ENCODE assay signal across 20 cellular contexts in genomic region chrX:40632199-40632598, GRCh38. TPM values are rescaled to one million over a fixed set of nuclear protein-coding genes. Genes with fewer than 3 reads are reported as not detected.
A peak's percentile ranks its signal among the peaks of the same experiment; 100 is the strongest.
DNase-seq lines count a peak whose midpoint lies in the region; ATAC-seq, FAIRE-seq and TF ChIP-seq lines count a peak whose summit lies in the region.
"Had no signal": no experiment of that assay in that cellular context is flagged by ENCODE, and none has a peak within 500 bp of the region (broad histone marks: within the 10 kb centered on the region; RNA-seq: fewer than 3 reads in every experiment).

No MANE protein-coding gene starts in this region.

- H3K9me3 ChIP-seq in suprapubic skin = no peaks in the 10 kb centered on the region
- H3K9me3 ChIP-seq: BLaER1 treated with 17β-estradiol and CSF1 and Interleukin-3, amounts not matched to agents 10 nM and 100 nM had no signal

- peaks cover 7% of the 10 kb centered on the region for H3K4me1 Mint-ChIP-seq in activated CD4-positive, alpha-beta T cell treated with anti-CD3 and anti-CD28 coated beads for 36 hours
- peaks cover 16% of the 10 kb centered on the region for H3K4me1 Mint-ChIP-seq in activated naive CD8-positive, alpha-beta T cell (ENCODE audit: low read depth)
- H3K4me1 Mint-ChIP-seq in stimulated activated effector memory CD8-positive, alpha-beta T cell treated with anti-CD3 and anti-CD28 coated beads, Interleukin-12 subunit alpha, Interleukin-12 subunit beta, amount 100 ng/mL, for 72 hours = peaks cover 9% of the 10 kb centered on the region

- 80% methylated on average over 4 of the region's 4 CpGs for WGBS in suprapubic skin

- peaks cover 23% of the 10 kb centered on the region for H3K36me3 Mint-ChIP-seq in activated CD4-positive, alpha-beta T cell treated with anti-CD3 and anti-CD28 coated beads for 36 hours (ENCODE audit: low read depth)
- H3K36me3 Mint-ChIP-seq in activated naive CD8-positive, alpha-beta T cell = no peaks in the 10 kb centered on the region
- peaks cover 100% of the 10 kb centered on the region for H3K36me3 Mint-ChIP-seq in stimulated activated effector memory CD8-positive, alpha-beta T cell treated with anti-CD3 and anti-CD28 coated beads, Interleukin-12 subunit alpha, Interleukin-12 subunit beta, amount 100 ng/mL, for 72 hours

- no peaks in the 10 kb centered on the region for H3K27me3 ChIP-seq in suprapubic skin

- H3K9me3 Mint-ChIP-seq in activated CD4-positive, alpha-beta T cell treated with anti-CD3 and anti-CD28 coated beads for 36 hours (ENCODE audit: low read depth) = no peaks in the 10 kb centered on the region
- no peaks in the 10 kb centered on the region for H3K9me3 Mint-ChIP-seq in activated naive CD8-positive, alpha-beta T cell (ENCODE audit: low read depth)
- no peaks in the 10 kb centered on the region for H3K9me3 Mint-ChIP-seq in stimulated activated effector memory CD8-positive, alpha-beta T cell treated with anti-CD3 and anti-CD28 coated beads, Interleukin-12 subunit alpha, Interleukin-12 subunit beta, amount 100 ng/mL, for 72 hours

- ATAC-seq in activated CD4-positive, alpha-beta T cell treated with anti-CD3 and anti-CD28 coated beads for 36 hours = no peak
- no peak for ATAC-seq in stimulated activated effector memory CD8-positive, alpha-beta T cell treated with anti-CD3 and anti-CD28 coated beads, Interleukin-12 subunit alpha, Interleukin-12 subunit beta, amount 100 ng/mL, for 72 hours

- intact Hi-C loops in activated CD4-positive, alpha-beta T cell treated with anti-CD3 and anti-CD28 coated beads for 36 hours (cut with DNase I, micrococcal nuclease) = loop anchor here in 1 of 2 experiments (5.0 kb wide), 1 partner anchor 40 kb away; no protein-coding TSS in a partner anchor

- POLR2A ChIA-PET in activated CD4-positive, alpha-beta T cell treated with anti-CD3 and anti-CD28 coated beads for 36 hours (lab: Charles Lee) = no interaction called here

- no peak for DNase-seq in activated CD4-positive, alpha-beta T cell treated with anti-CD3 and anti-CD28 coated beads for 36 hours
- no peak for DNase-seq in activated CD4-positive, alpha-beta T cell treated with anti-CD3 and anti-CD28 coated beads, Interleukin-2, amount 50 U/mL, for 4 hours
- DNase-seq in GM12891 (ENCODE audit: insufficient read length, low spot score) = no peak
- no peak for DNase-seq in stimulated activated effector memory CD8-positive, alpha-beta T cell treated with anti-CD3 and anti-CD28 coated beads, Interleukin-12 subunit alpha, Interleukin-12 subunit beta, amount 100 ng/mL, for 72 hours (ENCODE audit: low spot score in 2 of 2)
- DNase-seq in SIG-M5 treated with dmso at 0.1 percent for 504 hours (lab: John Stamatoyannopoulos, UW; ENCODE audit: unreplicated experiment) = no peak
- DNase-seq in suprapubic skin (ENCODE audit: low spot score in 2 of 2) = no peak
- DNase-seq: DMS79 treated with DMSO at 0.1 percent for 48 hours, GOT3, KBM-7, NCI-H1092 treated with DMSO at 0.1 percent for 48 hours, NCI-H2081 treated with DMSO at 0.1 percent for 48 hours, NCI-H510A, NCI-H82, SHP77 had no signal

- no peak overlapping the region for H3K4me3 ChIP-seq in suprapubic skin
- H3K4me3 ChIP-seq: BLaER1 treated with 17β-estradiol and CSF1 and Interleukin-3, amounts not matched to agents 10 nM and 100 nM had no signal

- no peak for FAIRE-seq in GM12891 (lab: Jason Lieb, UNC)
- FAIRE-seq: A204.1, GM18507, RCC 7860 had no signal

- no peak overlapping the region for H3K4me3 Mint-ChIP-seq in activated CD4-positive, alpha-beta T cell treated with anti-CD3 and anti-CD28 coated beads for 36 hours
- no peak overlapping the region for H3K4me3 Mint-ChIP-seq in activated naive CD8-positive, alpha-beta T cell
- H3K4me3 Mint-ChIP-seq in stimulated activated effector memory CD8-positive, alpha-beta T cell treated with anti-CD3 and anti-CD28 coated beads, Interleukin-12 subunit alpha, Interleukin-12 subunit beta, amount 100 ng/mL, for 72 hours = no peak overlapping the region

- TF ChIP-seq POLR2A in GM12891 (IDR thresholded peaks at IDR 0.05; ENCODE audit: low read depth, low read length) = no peak
- TF ChIP-seq POLR2A in suprapubic skin (IDR thresholded peaks at IDR 0.05) = no peak

- H3K27me3 Mint-ChIP-seq in activated CD4-positive, alpha-beta T cell treated with anti-CD3 and anti-CD28 coated beads for 36 hours = no peaks in the 10 kb centered on the region
- H3K27me3 Mint-ChIP-seq in activated naive CD8-positive, alpha-beta T cell = no peaks in the 10 kb centered on the region

- H3K4me1 ChIP-seq in suprapubic skin = no peaks in the 10 kb centered on the region

- H3K36me3 ChIP-seq in suprapubic skin = peaks cover 69% of the 10 kb centered on the region

- TF ChIP-seq CTCF in suprapubic skin (IDR thresholded peaks at IDR 0.05) = no peak

- CTCF ChIA-PET in activated CD4-positive, alpha-beta T cell treated with anti-CD3 and anti-CD28 coated beads for 36 hours (lab: Charles Lee) = interaction anchor here (1.0 to 1.4 kb wide), 4 partner anchors 11 to 162 kb away, joined by 3 to 5 read pairs (median 4); no protein-coding TSS in a partner anchor

- no peak for TF ChIP-seq EP300 in suprapubic skin (IDR thresholded peaks at IDR 0.05)

- no peak overlapping the region for H3K27ac ChIP-seq in suprapubic skin

- H3K27ac Mint-ChIP-seq in activated CD4-positive, alpha-beta T cell treated with anti-CD3 and anti-CD28 coated beads for 36 hours = peak overlapping the region; percentile 69
- H3K27ac Mint-ChIP-seq in activated naive CD8-positive, alpha-beta T cell = peak overlapping the region; percentile 34
- H3K27ac Mint-ChIP-seq in stimulated activated effector memory CD8-positive, alpha-beta T cell treated with anti-CD3 and anti-CD28 coated beads, Interleukin-12 subunit alpha, Interleukin-12 subunit beta, amount 100 ng/mL, for 72 hours = peak overlapping the region; percentile 83

TF ChIP-seq in GM12891, 5 proteins besides CTCF, POLR2A, EP300 and RAD21:
- TF ChIP-seq SPI1 (IDR thresholded peaks at IDR 0.05; ENCODE audit: low read depth, low read length) = peak; percentile 75
- no peak for TF ChIP-seq POLR2AphosphoS5 (IDR thresholded peaks at IDR 0.05; ENCODE audit: low read depth, low read length)

RNA-seq across cellular contexts. Expression of gene MPC1L, which starts 9.0 kb away (rescaled TPM):
- not detected for total RNA-seq in activated CD4-positive, alpha-beta T cell treated with anti-CD3 and anti-CD28 coated beads for 36 hours
- not detected for polyA plus RNA-seq in GM12891 (2012; ENCODE audit: low read depth, missing spikeins)
- total RNA-seq in suprapubic skin = not detected
- total RNA-seq: G401 had no signal

RNA-seq across cellular contexts. Expression of gene CXorf38, which starts 15.2 kb away (rescaled TPM):
- total RNA-seq in activated CD4-positive, alpha-beta T cell treated with anti-CD3 and anti-CD28 coated beads for 36 hours = 10 to 100 TPM; 15.8 to 20.5 TPM
- polyA plus RNA-seq in GM12891 (2012; ENCODE audit: low read depth, missing spikeins) = 9.2 TPM
- total RNA-seq in suprapubic skin = 10 to 100 TPM in 3 of 4 donors, 1 to 10 TPM in 1; 9.8 to 15.6 (median 12.1) TPM

RNA-seq across cellular contexts. Expression of gene ATP6AP2, which starts 51.4 kb away (rescaled TPM):
- total RNA-seq in activated CD4-positive, alpha-beta T cell treated with anti-CD3 and anti-CD28 coated beads for 36 hours = 10 to 100 TPM; 39.9 to 52.2 TPM
- 51.5 TPM for polyA plus RNA-seq in GM12891 (2012; ENCODE audit: low read depth, missing spikeins)
- total RNA-seq in suprapubic skin = 100 to 1,000 TPM in 2 of 4 donors, 10 to 100 TPM in 2; 76.8 to 112 (median 99.0) TPM
